ENCODE assay signal across 11 cellular contexts in the genomic region with DNA sequence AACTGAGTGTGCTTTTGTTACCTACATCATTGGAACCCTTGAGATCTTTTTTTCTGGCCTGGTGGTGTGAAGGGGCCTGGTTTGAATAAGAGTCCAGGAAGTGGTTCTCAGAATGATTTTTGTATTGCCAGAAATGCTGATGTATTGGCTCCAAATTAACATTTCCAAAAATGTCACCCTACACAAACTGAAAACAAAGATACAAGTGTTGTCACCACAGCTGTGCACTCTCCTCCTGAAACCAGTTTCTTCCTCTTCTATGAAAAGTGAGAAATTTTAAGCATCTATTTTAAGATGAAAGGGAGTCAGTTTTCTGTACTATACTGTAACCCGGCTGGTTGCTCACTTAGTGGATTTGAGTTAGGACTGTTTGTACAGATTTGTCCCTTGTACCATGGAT.
DNase-seq lines count a peak whose midpoint lies in the region; ATAC-seq and TF ChIP-seq lines count a peak whose summit lies in the region.
"Had no signal": no experiment of that assay in that cellular context is flagged by ENCODE, and none has a peak within 500 bp of the region (broad histone marks: within the 10 kb centered on the region; RNA-seq: fewer than 3 reads in every experiment).

No MANE protein-coding gene starts in this region.

- no peaks in the 10 kb centered on the region for H3K36me3 Mint-ChIP-seq in GM23338 (ENCODE audit: low read depth)
- H3K36me3 Mint-ChIP-seq in CD4-positive, alpha-beta memory T cell = no peaks in the 10 kb centered on the region

- H3K27ac ChIP-seq in KMS-11 (peak overlapping the region; percentile 70), esophagus squamous epithelium (no peak overlapping the region), GM23338 (ENCODE audit: low read depth) (no peak overlapping the region)
- no peak overlapping the region for H3K27ac ChIP-seq in CD4-positive, alpha-beta memory T cell (ENCODE audit: low read depth, low read length)

- WGBS in esophagus squamous epithelium, 2 donors = 86 to 100% methylated on average over 1 of the region's 1 CpG

- H3K4me1 ChIP-seq in KMS-11 (ENCODE audit: low read depth, poor library complexity, severe bottlenecking) (peaks cover 61% of the 10 kb centered on the region), esophagus squamous epithelium (no peaks in the 10 kb centered on the region), GM23338 (ENCODE audit: insufficient read depth) (no peaks in the 10 kb centered on the region)
- no peaks in the 10 kb centered on the region for H3K4me1 ChIP-seq in CD4-positive, alpha-beta memory T cell (ENCODE audit: insufficient read depth, low read length)

- in situ Hi-C loops in GM13977 (cut with MboI; ENCODE audit: low pct_unique_long_range_greater_than_20kb, low sequenced_read_pairs, unreplicated experiment) = no loop called here

- H3K9me3 ChIP-seq in esophagus squamous epithelium = no peaks in the 10 kb centered on the region
- H3K9me3 ChIP-seq in CD4-positive, alpha-beta memory T cell (ENCODE audit: control insufficient read depth in 1 of 2, low read length in 2 of 2) = no peaks in the 10 kb centered on the region

- H3K4me1 Mint-ChIP-seq in GM23338 = peaks cover 6% of the 10 kb centered on the region
- no peaks in the 10 kb centered on the region for H3K4me1 Mint-ChIP-seq in CD4-positive, alpha-beta memory T cell

- CTCF ChIA-PET in CD4-positive, alpha-beta memory T cell (lab: Charles Lee; ENCODE audit: partially characterized antibody) = no interaction called here

- H3K27ac Mint-ChIP-seq in GM23338 = no peak overlapping the region
- no peak overlapping the region for H3K27ac Mint-ChIP-seq in CD4-positive, alpha-beta memory T cell

- ATAC-seq in GM19463 (IDR thresholded peaks at IDR 0.05; ENCODE audit: unreplicated experiment) = peak; percentile 84
- peak; percentile 91 for ATAC-seq in HG02938 (IDR thresholded peaks at IDR 0.05; ENCODE audit: unreplicated experiment)
- ATAC-seq in GM23338 = no peak

- no peak overlapping the region for H2AFZ ChIP-seq in KMS-11 (ENCODE audit: low read depth)
- H2AFZ ChIP-seq in GM23338 = no peak overlapping the region

- POLR2A ChIA-PET in CD4-positive, alpha-beta memory T cell (lab: Charles Lee; ENCODE audit: partially characterized antibody) = no interaction called here

- no peaks in the 10 kb centered on the region for H3K9me3 Mint-ChIP-seq in GM23338
- H3K9me3 Mint-ChIP-seq in CD4-positive, alpha-beta memory T cell = peaks cover 0 to 8% (median 3%) of the 10 kb centered on the region in 8 donors

- TF ChIP-seq POLR2A in esophagus squamous epithelium (IDR thresholded peaks at IDR 0.05) = no peak

- H3K4me3 ChIP-seq in KMS-11 (IDR thresholded peaks at IDR 0.05; ENCODE audit: insufficient read depth, low read depth, low read length) = no peak overlapping the region
- no peak overlapping the region for H3K4me3 ChIP-seq in esophagus squamous epithelium
- no peak overlapping the region for H3K4me3 ChIP-seq in GM23338
- H3K4me3 ChIP-seq in CD4-positive, alpha-beta memory T cell (ENCODE audit: low read length in 2 of 2) = no peak overlapping the region

- no peaks in the 10 kb centered on the region for H3K27me3 Mint-ChIP-seq in GM23338 (ENCODE audit: insufficient read depth, low read depth, poor library complexity)
- peaks cover 0 to 2% of the 10 kb centered on the region in 2 donors for H3K27me3 Mint-ChIP-seq in CD4-positive, alpha-beta memory T cell

- H4K20me1 ChIP-seq in KMS-11 (ENCODE audit: insufficient read depth) (no peaks in the 10 kb centered on the region), GM23338 (replicated peaks; ENCODE audit: insufficient read depth) (no peaks in the 10 kb centered on the region)

- H3K4me2 ChIP-seq in KMS-11 = peak overlapping the region; percentile 89
- no peak overlapping the region for H3K4me2 ChIP-seq in GM23338

- H3K27me3 ChIP-seq in KMS-11 (ENCODE audit: insufficient read depth, low read depth) (no peaks in the 10 kb centered on the region), esophagus squamous epithelium (no peaks in the 10 kb centered on the region), GM23338 (ENCODE audit: insufficient read depth) (no peaks in the 10 kb centered on the region)
- no peaks in the 10 kb centered on the region for H3K27me3 ChIP-seq in CD4-positive, alpha-beta memory T cell (ENCODE audit: insufficient read depth, low read length)

- intact Hi-C loops in esophagus squamous epithelium (cut with DNase I) = no loop called here
- intact Hi-C loops in CD4-positive, alpha-beta memory T cell (cut with micrococcal nuclease) = no loop called here

- H3K9ac ChIP-seq in KMS-11 = peak overlapping the region; percentile 22; the same call in 1 of the 2 replicates

- peaks cover 4% of the 10 kb centered on the region for H3K9me2 ChIP-seq in GM23338 (ENCODE audit: insufficient read depth)

- H3K36me3 ChIP-seq in KMS-11 (ENCODE audit: insufficient read depth) (no peaks in the 10 kb centered on the region), esophagus squamous epithelium (no peaks in the 10 kb centered on the region), GM23338 (ENCODE audit: insufficient read depth) (no peaks in the 10 kb centered on the region)
- no peaks in the 10 kb centered on the region for H3K36me3 ChIP-seq in CD4-positive, alpha-beta memory T cell (ENCODE audit: insufficient read depth, low read length)

- H3K79me2 ChIP-seq in KMS-11 (ENCODE audit: insufficient read depth, low read depth) = no peaks in the 10 kb centered on the region
- H3K79me2 ChIP-seq in GM23338 (replicated peaks; ENCODE audit: insufficient read depth) = no peaks in the 10 kb centered on the region

- DNase-seq in GM13977 (ENCODE audit: low spot score) (peak; percentile 39), esophagus squamous epithelium (lab: John Stamatoyannopoulos, UW) (no peak), GM23338 (ENCODE audit: low spot score) (no peak), dermis blood vessel endothelial cell (no peak)
- no peak for DNase-seq in CD4-positive, alpha-beta memory T cell
- DNase-seq: activated CD8-positive, alpha-beta memory T cell treated with anti-CD3 and anti-CD28 coated beads, Interleukin-2, amount 50 U/mL, for 4 hours; erythroblast; NCI-H69 had no signal

- H3K4me3 Mint-ChIP-seq in GM23338 = no peak overlapping the region
- H3K4me3 Mint-ChIP-seq in CD4-positive, alpha-beta memory T cell = no peak overlapping the region

- no peak for TF ChIP-seq CTCF in GM13977 (IDR thresholded peaks at IDR 0.05; ENCODE audit: extremely low read depth, insufficient read depth, missing control alignments)
- no peak for TF ChIP-seq CTCF in KMS-11 (conservative IDR thresholded peaks at IDR 0.05; ENCODE audit: low read depth, low read length)
- TF ChIP-seq CTCF in esophagus squamous epithelium (IDR thresholded peaks at IDR 0.05) = no peak
- TF ChIP-seq CTCF in GM23338 (conservative IDR thresholded peaks at IDR 0.05; ENCODE audit: low read depth in 2 of 2) = no peak

- H3F3A ChIP-seq in GM23338 (replicated peaks; ENCODE audit: low read depth) = no peaks in the 10 kb centered on the region

TF ChIP-seq in GM23338, 12 proteins besides CTCF, POLR2A, EP300 and RAD21 (continues in another document):
- TF ChIP-seq STAT1 (IDR thresholded peaks at IDR 0.05; ENCODE audit: unreplicated experiment) (no peak), EZH2phosphoT487 (IDR thresholded peaks at IDR 0.05; ENCODE audit: unreplicated experiment) (no peak)
- TF ChIP-seq, protein P1, sequence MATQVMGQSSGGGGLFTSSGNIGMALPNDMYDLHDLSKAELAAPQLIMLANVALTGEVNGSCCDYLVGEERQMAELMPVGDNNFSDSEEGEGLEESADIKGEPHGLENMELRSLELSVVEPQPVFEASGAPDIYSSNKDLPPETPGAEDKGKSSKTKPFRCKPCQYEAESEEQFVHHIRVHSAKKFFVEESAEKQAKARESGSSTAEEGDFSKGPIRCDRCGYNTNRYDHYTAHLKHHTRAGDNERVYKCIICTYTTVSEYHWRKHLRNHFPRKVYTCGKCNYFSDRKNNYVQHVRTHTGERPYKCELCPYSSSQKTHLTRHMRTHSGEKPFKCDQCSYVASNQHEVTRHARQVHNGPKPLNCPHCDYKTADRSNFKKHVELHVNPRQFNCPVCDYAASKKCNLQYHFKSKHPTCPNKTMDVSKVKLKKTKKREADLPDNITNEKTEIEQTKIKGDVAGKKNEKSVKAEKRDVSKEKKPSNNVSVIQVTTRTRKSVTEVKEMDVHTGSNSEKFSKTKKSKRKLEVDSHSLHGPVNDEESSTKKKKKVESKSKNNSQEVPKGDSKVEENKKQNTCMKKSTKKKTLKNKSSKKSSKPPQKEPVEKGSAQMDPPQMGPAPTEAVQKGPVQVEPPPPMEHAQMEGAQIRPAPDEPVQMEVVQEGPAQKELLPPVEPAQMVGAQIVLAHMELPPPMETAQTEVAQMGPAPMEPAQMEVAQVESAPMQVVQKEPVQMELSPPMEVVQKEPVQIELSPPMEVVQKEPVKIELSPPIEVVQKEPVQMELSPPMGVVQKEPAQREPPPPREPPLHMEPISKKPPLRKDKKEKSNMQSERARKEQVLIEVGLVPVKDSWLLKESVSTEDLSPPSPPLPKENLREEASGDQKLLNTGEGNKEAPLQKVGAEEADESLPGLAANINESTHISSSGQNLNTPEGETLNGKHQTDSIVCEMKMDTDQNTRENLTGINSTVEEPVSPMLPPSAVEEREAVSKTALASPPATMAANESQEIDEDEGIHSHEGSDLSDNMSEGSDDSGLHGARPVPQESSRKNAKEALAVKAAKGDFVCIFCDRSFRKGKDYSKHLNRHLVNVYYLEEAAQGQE (IDR thresholded peaks at IDR 0.05; ENCODE audit: unreplicated experiment) = no peak
